In genomic region chr3:37905987-37906674, GRCh38 we compare ENCODE assay signal across 8 cellular contexts. TPM values are rescaled to one million over a fixed set of nuclear protein-coding genes. Genes with fewer than 3 reads are reported as not detected.
DNase-seq lines count a peak whose midpoint lies in the region; ATAC-seq lines count a peak whose summit lies in the region.

No MANE protein-coding gene starts in this region.

- H3K4me3 Mint-ChIP-seq in T-helper 17 cell, result no peak overlapping the region

- H3K36me3 Mint-ChIP-seq in T-helper 17 cell (ENCODE audit: low read depth), result peaks cover 2% of the 10 kb centered on the region

- intact Hi-C loops in Right ventricle myocardium superior (cut with DNase I), result no loop called here

- ATAC-seq in T-helper 17 cell (no peak), Right ventricle myocardium superior (ENCODE audit: poor library complexity) (peak; percentile 69), GM18517 (IDR thresholded peaks at IDR 0.05; ENCODE audit: unreplicated experiment) (no peak)

- no peaks in the 10 kb centered on the region for H3K9me3 ChIP-seq in T-helper 17 cell (ENCODE audit: control insufficient read depth, low read length, poor library complexity, severe bottlenecking)

- peaks cover 19% of the 10 kb centered on the region for H3K27me3 Mint-ChIP-seq in T-helper 17 cell

- no peak overlapping the region for H3K4me3 ChIP-seq in skeletal muscle cell (ENCODE audit: low read depth, low read length)

- peaks cover 6% of the 10 kb centered on the region for H3K4me1 Mint-ChIP-seq in T-helper 17 cell

- DNase-seq in GM04504 (ENCODE audit: low read depth) (peak; percentile 61), T-helper 17 cell (no peak), Right ventricle myocardium superior (no peak), skeletal muscle cell (ENCODE audit: low read depth) (peak; percentile 28), cerebellum (ENCODE audit: low spot score) (no peak), RKO (ENCODE audit: low spot score) (no peak), NCI-H187 (lab: John Stamatoyannopoulos, UW) (no peak)

- H3K27ac Mint-ChIP-seq in T-helper 17 cell, result peak overlapping the region; percentile 65

RNA-seq across cellular contexts. Expression of gene CTDSPL, which starts 44.5 kb away (rescaled TPM):
- total RNA-seq in T-helper 17 cell (10 to 100 TPM in 1 of 2 donors, 1 to 10 TPM in 1; 2.2 to 48.0 TPM), Right ventricle myocardium superior (46.0 TPM), cerebellum (18.5 TPM)

Comparison
In these comparisons a context has a peak if more than half of its experiments do, and no peak if none do; other contexts are left out.
1. DNase-seq: peak in GM04504 (single experiment) and skeletal muscle cell (single experiment); none in T-helper 17 cell (0 of 3), Right ventricle myocardium superior (single experiment), cerebellum (single experiment), RKO (single experiment) and NCI-H187 (0 of 2).